In genomic region chr2:190415794-190416729, GRCh38 we compare ENCODE assay signal across 10 cellular contexts. TPM values are rescaled to one million over a fixed set of nuclear protein-coding genes. Genes with fewer than 3 reads are reported as not detected.
DNase-seq lines count a peak whose midpoint lies in the region; ATAC-seq and TF ChIP-seq lines count a peak whose summit lies in the region.
"Had no signal": no experiment of that assay in that cellular context is flagged by ENCODE, and none has a peak within 500 bp of the region (broad histone marks: within the 10 kb centered on the region; RNA-seq: fewer than 3 reads in every experiment).

No MANE protein-coding gene starts in this region.

- H3K36me3 Mint-ChIP-seq in activated T-cell treated with anti-CD3 and anti-CD28 coated beads, Interleukin-2, amount 50 U/mL, for 4 hours (ENCODE audit: insufficient read depth) = peaks cover 28% of the 10 kb centered on the region
- peaks cover 16% of the 10 kb centered on the region for H3K36me3 Mint-ChIP-seq in activated naive CD8-positive, alpha-beta T cell
- H3K36me3 Mint-ChIP-seq in stimulated activated memory B cell treated with anti-CD40 and anti-IgM and Interleukin-4, amounts not matched to agents 10 μg/mL and 1 μg/mL and 100 μg/mL, for 72 hours = peaks cover 12% of the 10 kb centered on the region

- no peaks in the 10 kb centered on the region for H3K9me3 ChIP-seq in esophagus squamous epithelium

- intact Hi-C loops in esophagus squamous epithelium (cut with DNase I) = no loop called here

- H3K4me3 Mint-ChIP-seq in activated T-cell treated with anti-CD3 and anti-CD28 coated beads, Interleukin-2, amount 50 U/mL, for 4 hours = peak overlapping the region; percentile 51
- peak overlapping the region; percentile 53 for H3K4me3 Mint-ChIP-seq in activated naive CD8-positive, alpha-beta T cell
- H3K4me3 Mint-ChIP-seq in stimulated activated memory B cell treated with anti-CD40 and anti-IgM and Interleukin-4, amounts not matched to agents 10 μg/mL and 1 μg/mL and 100 μg/mL, for 72 hours = no peak overlapping the region

- ATAC-seq in activated T-cell treated with anti-CD3 and anti-CD28 coated beads, Interleukin-2, amount 50 U/mL, for 4 hours = no peak
- peak; percentile 69 for ATAC-seq in HG03432 (IDR thresholded peaks at IDR 0.05; ENCODE audit: unreplicated experiment)
- no peak for ATAC-seq in stimulated activated memory B cell treated with anti-CD40 and anti-IgM and Interleukin-4, amounts not matched to agents 10 μg/mL and 1 μg/mL and 100 μg/mL, for 72 hours

- no peak overlapping the region for H3K4me3 ChIP-seq in esophagus squamous epithelium

- peak overlapping the region; percentile 89 for H3K27ac Mint-ChIP-seq in activated naive CD8-positive, alpha-beta T cell
- peak overlapping the region; percentile 36 for H3K27ac Mint-ChIP-seq in stimulated activated memory B cell treated with anti-CD40 and anti-IgM and Interleukin-4, amounts not matched to agents 10 μg/mL and 1 μg/mL and 100 μg/mL, for 72 hours

- no peaks in the 10 kb centered on the region for H3K27me3 Mint-ChIP-seq in activated T-cell treated with anti-CD3 and anti-CD28 coated beads, Interleukin-2, amount 50 U/mL, for 4 hours (ENCODE audit: low read depth)
- H3K27me3 Mint-ChIP-seq in activated naive CD8-positive, alpha-beta T cell = no peaks in the 10 kb centered on the region
- H3K27me3 Mint-ChIP-seq in stimulated activated memory B cell treated with anti-CD40 and anti-IgM and Interleukin-4, amounts not matched to agents 10 μg/mL and 1 μg/mL and 100 μg/mL, for 72 hours = no peaks in the 10 kb centered on the region

- no peak for DNase-seq in activated T-cell treated with anti-CD3 and anti-CD28 coated beads, Interleukin-2, amount 50 U/mL, for 4 hours
- DNase-seq in activated T-cell treated with anti-CD3 and anti-CD28 coated beads, Interleukin-2, amount 50 U/mL, for 1 hour = no peak
- DNase-seq in mucosa of gallbladder (ENCODE audit: low spot score) (no peak), occipital lobe (lab: John Stamatoyannopoulos, UW) (no peak), esophagus squamous epithelium (lab: John Stamatoyannopoulos, UW) (no peak)
- DNase-seq: AML-193, NCI-H345 had no signal

- H3K27me3 ChIP-seq in esophagus squamous epithelium = no peaks in the 10 kb centered on the region

- peak overlapping the region in 2 of 4 donors; percentile 73 to 76 for H3K27ac ChIP-seq in esophagus squamous epithelium

- H3K36me3 ChIP-seq in esophagus squamous epithelium = peaks cover 0 to 5% (median 0%) of the 10 kb centered on the region in 3 donors

- H3K4me1 ChIP-seq in esophagus squamous epithelium = peaks cover 24 to 89% (median 35%) of the 10 kb centered on the region in 3 donors

- TF ChIP-seq CTCF in esophagus squamous epithelium (IDR thresholded peaks at IDR 0.05) = no peak

- no peaks in the 10 kb centered on the region for H3K9me3 Mint-ChIP-seq in activated T-cell treated with anti-CD3 and anti-CD28 coated beads, Interleukin-2, amount 50 U/mL, for 4 hours
- H3K9me3 Mint-ChIP-seq in activated naive CD8-positive, alpha-beta T cell (ENCODE audit: low read depth) = no peaks in the 10 kb centered on the region
- H3K9me3 Mint-ChIP-seq in stimulated activated memory B cell treated with anti-CD40 and anti-IgM and Interleukin-4, amounts not matched to agents 10 μg/mL and 1 μg/mL and 100 μg/mL, for 72 hours = no peaks in the 10 kb centered on the region

- peaks cover 64% of the 10 kb centered on the region for H3K4me1 Mint-ChIP-seq in activated T-cell treated with anti-CD3 and anti-CD28 coated beads, Interleukin-2, amount 50 U/mL, for 4 hours (ENCODE audit: low read depth)
- H3K4me1 Mint-ChIP-seq in activated naive CD8-positive, alpha-beta T cell (ENCODE audit: low read depth) = peaks cover 96% of the 10 kb centered on the region
- peaks cover 37% of the 10 kb centered on the region for H3K4me1 Mint-ChIP-seq in stimulated activated memory B cell treated with anti-CD40 and anti-IgM and Interleukin-4, amounts not matched to agents 10 μg/mL and 1 μg/mL and 100 μg/mL, for 72 hours

- no peak for TF ChIP-seq POLR2A in esophagus squamous epithelium (IDR thresholded peaks at IDR 0.05)

- WGBS in esophagus squamous epithelium, 2 donors = 38 to 50% methylated on average over 2 of the region's 2 CpGs

RNA-seq across cellular contexts. Expression of gene MFSD6, which starts 7.9 kb away (rescaled TPM):
- 10 to 100 TPM; 38.2 to 42.1 (median 41.0) TPM for total RNA-seq in activated T-cell treated with anti-CD3 and anti-CD28 coated beads, Interleukin-2, amount 50 U/mL, for 4 hours
- total RNA-seq in mucosa of gallbladder (62.9 TPM), occipital lobe (45.1 TPM), esophagus squamous epithelium (100 to 1,000 TPM in 3 of 4 donors, 10 to 100 TPM in 1; 81.2 to 157 (median 133) TPM)
